Comparison of ENCODE assay signal across 8 cellular contexts in the genomic region with DNA sequence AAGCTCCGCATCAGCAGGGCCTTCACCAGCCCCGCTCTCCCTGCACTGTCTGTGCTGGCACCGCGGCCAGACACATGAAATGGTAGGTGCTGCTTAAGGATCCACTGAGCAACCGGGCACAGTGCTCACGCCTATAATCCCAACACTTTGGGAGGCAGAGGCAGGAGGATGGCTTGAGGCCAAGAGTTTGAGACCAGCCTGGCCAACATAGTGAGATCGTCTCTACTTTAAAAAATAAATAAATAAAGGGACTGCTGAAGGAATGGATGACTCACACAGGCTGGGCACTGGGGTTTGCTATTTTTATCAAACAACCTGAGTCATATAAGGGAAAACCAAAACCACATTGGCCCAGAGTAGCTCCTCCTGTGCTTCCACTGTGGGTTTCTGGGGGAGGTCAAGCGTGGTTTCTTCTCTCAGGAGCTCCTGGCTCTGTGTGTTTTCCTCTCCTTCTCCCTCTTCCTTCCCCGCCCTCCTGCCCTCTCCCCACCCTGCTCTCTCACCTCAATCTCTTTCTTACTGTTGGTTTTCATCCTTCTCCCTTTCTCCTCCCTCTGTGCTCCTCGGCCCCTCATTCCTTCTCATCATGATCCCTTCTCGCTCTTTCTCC. TPM values are rescaled to one million over a fixed set of nuclear protein-coding genes. Genes with fewer than 3 reads are reported as not detected.
DNase-seq lines count a peak whose midpoint lies in the region; ATAC-seq and TF ChIP-seq lines count a peak whose summit lies in the region.

No MANE protein-coding gene starts in this region.

- peaks cover 22 to 26% of the 10 kb centered on the region in 2 donors for H3K4me1 Mint-ChIP-seq in effector memory CD8-positive, alpha-beta T cell (ENCODE audit: low read depth in 2 of 2)

- H3K9me3 Mint-ChIP-seq in effector memory CD8-positive, alpha-beta T cell = no peaks in the 10 kb centered on the region

- no peaks in the 10 kb centered on the region for H3K27me3 Mint-ChIP-seq in effector memory CD8-positive, alpha-beta T cell

- peak overlapping the region; percentile 37 to 57 for H3K4me3 Mint-ChIP-seq in effector memory CD8-positive, alpha-beta T cell

- peak overlapping the region; percentile 54 to 96 for H3K27ac Mint-ChIP-seq in effector memory CD8-positive, alpha-beta T cell

- intact Hi-C loops in posterior vena cava (cut with DNase I) = no loop called here

- peak; percentile 24 to 35 for DNase-seq in stimulated activated CD4-positive, alpha-beta T cell treated with anti-CD3 and anti-CD28 coated beads, Interleukin-2, amount 100 ng/mL, for 24 hours
- no peak for DNase-seq in stimulated activated CD4-positive, alpha-beta T cell treated with anti-CD3 and anti-CD28 coated beads, Interleukin-1b, Interleukin-23, amount 100 ng/mL, for 48 hours
- DNase-seq in effector memory CD8-positive, alpha-beta T cell = no peak
- peak; percentile 84 for DNase-seq in posterior vena cava (ENCODE audit: low spot score)

- H3K36me3 Mint-ChIP-seq in effector memory CD8-positive, alpha-beta T cell (ENCODE audit: insufficient read depth) = peaks cover 68% of the 10 kb centered on the region

- ATAC-seq in SK-N-SH treated with all-trans-retinoic acid at 6 μM for 48 hours = peak; percentile 97
- peak; percentile 75 for ATAC-seq in effector memory CD8-positive, alpha-beta T cell (replicated peaks)
- no peak for ATAC-seq in HG02884 (IDR thresholded peaks at IDR 0.05; ENCODE audit: unreplicated experiment)
- ATAC-seq in HG02852 (IDR thresholded peaks at IDR 0.05; ENCODE audit: unreplicated experiment) = no peak
- no peak for ATAC-seq in GM21526 (IDR thresholded peaks at IDR 0.05; ENCODE audit: low FRiP score, unreplicated experiment)

TF ChIP-seq in SK-N-SH treated with all-trans-retinoic acid at 6 μM for 48 hours, 23 proteins besides CTCF, POLR2A, EP300 and RAD21:
- TF ChIP-seq ZNF8 (CRISPR knock-in tag; IDR thresholded peaks at IDR 0.05) (no peak), ZFP3 (CRISPR knock-in tag; IDR thresholded peaks at IDR 0.05) (no peak), ZFP30 (CRISPR knock-in tag; IDR thresholded peaks at IDR 0.05) (no peak), ISL1 (CRISPR knock-in tag; IDR thresholded peaks at IDR 0.05) (no peak), PPARA (CRISPR knock-in tag; IDR thresholded peaks at IDR 0.05; ENCODE audit: borderline replicate concordance) (no peak), ZC3H10 (CRISPR knock-in tag; IDR thresholded peaks at IDR 0.05) (no peak), TOX (CRISPR knock-in tag; IDR thresholded peaks at IDR 0.05; ENCODE audit: borderline replicate concordance) (no peak), ZNF70 (CRISPR knock-in tag; IDR thresholded peaks at IDR 0.05) (no peak), RARB (CRISPR knock-in tag; IDR thresholded peaks at IDR 0.05) (no peak), ZNF565 (CRISPR knock-in tag; conservative IDR thresholded peaks at IDR 0.05; ENCODE audit: low read depth) (no peak), BACH2 (CRISPR knock-in tag; IDR thresholded peaks at IDR 0.05; ENCODE audit: borderline replicate concordance) (no peak), ESRRG (CRISPR knock-in tag; IDR thresholded peaks at IDR 0.05) (no peak), GLIS3 (CRISPR knock-in tag; IDR thresholded peaks at IDR 0.05) (no peak)
- TF ChIP-seq, protein P1, sequence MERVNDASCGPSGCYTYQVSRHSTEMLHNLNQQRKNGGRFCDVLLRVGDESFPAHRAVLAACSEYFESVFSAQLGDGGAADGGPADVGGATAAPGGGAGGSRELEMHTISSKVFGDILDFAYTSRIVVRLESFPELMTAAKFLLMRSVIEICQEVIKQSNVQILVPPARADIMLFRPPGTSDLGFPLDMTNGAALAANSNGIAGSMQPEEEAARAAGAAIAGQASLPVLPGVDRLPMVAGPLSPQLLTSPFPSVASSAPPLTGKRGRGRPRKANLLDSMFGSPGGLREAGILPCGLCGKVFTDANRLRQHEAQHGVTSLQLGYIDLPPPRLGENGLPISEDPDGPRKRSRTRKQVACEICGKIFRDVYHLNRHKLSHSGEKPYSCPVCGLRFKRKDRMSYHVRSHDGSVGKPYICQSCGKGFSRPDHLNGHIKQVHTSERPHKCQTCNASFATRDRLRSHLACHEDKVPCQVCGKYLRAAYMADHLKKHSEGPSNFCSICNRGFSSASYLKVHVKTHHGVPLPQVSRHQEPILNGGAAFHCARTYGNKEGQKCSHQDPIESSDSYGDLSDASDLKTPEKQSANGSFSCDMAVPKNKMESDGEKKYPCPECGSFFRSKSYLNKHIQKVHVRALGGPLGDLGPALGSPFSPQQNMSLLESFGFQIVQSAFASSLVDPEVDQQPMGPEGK (CRISPR knock-in tag; IDR thresholded peaks at IDR 0.05; ENCODE audit: borderline replicate concordance) = no peak
- TF ChIP-seq, protein P2, sequence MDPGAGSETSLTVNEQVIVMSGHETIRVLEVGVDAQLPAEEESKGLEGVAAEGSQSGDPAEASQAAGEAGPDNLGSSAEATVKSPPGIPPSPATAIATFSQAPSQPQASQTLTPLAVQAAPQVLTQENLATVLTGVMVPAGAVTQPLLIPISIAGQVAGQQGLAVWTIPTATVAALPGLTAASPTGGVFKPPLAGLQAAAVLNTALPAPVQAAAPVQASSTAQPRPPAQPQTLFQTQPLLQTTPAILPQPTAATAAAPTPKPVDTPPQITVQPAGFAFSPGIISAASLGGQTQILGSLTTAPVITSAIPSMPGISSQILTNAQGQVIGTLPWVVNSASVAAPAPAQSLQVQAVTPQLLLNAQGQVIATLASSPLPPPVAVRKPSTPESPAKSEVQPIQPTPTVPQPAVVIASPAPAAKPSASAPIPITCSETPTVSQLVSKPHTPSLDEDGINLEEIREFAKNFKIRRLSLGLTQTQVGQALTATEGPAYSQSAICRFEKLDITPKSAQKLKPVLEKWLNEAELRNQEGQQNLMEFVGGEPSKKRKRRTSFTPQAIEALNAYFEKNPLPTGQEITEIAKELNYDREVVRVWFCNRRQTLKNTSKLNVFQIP (CRISPR knock-in tag; IDR thresholded peaks at IDR 0.05; ENCODE audit: borderline replicate concordance, low read depth) = no peak

RNA-seq across cellular contexts. Expression of a gene that starts 21.3 kb away (rescaled TPM):
- 10 to 100 TPM; 19.7 to 23.0 TPM for total RNA-seq in posterior vena cava

RNA-seq across cellular contexts. Expression of a gene that starts 21.9 kb away (rescaled TPM):
- total RNA-seq in posterior vena cava = 1 to 10 TPM; 5.8 to 7.6 TPM

RNA-seq across cellular contexts. Expression of a gene that starts 42.9 kb away (rescaled TPM):
- total RNA-seq in posterior vena cava = 1 to 10 TPM in 1 of 2 donors, under 1 TPM in 1; 0.95 to 3.3 TPM

Comparison
In these comparisons a context has a peak if more than half of its experiments do, and no peak if none do; other contexts are left out.
1. DNase-seq: peak in stimulated activated CD4-positive, alpha-beta T cell treated with anti-CD3 and anti-CD28 coated beads, Interleukin-2, amount 100 ng/mL, for 24 hours (2 of 2) and posterior vena cava (single experiment); none in stimulated activated CD4-positive, alpha-beta T cell treated with anti-CD3 and anti-CD28 coated beads, Interleukin-1b, Interleukin-23, amount 100 ng/mL, for 48 hours (single experiment) and effector memory CD8-positive, alpha-beta T cell (0 of 3).
2. ATAC-seq: peak in SK-N-SH treated with all-trans-retinoic acid at 6 μM for 48 hours (single experiment) and effector memory CD8-positive, alpha-beta T cell (single experiment); none in HG02884 (single experiment), HG02852 (single experiment) and GM21526 (single experiment).